ENCODE assay signal across 13 cellular contexts in the genomic region with DNA sequence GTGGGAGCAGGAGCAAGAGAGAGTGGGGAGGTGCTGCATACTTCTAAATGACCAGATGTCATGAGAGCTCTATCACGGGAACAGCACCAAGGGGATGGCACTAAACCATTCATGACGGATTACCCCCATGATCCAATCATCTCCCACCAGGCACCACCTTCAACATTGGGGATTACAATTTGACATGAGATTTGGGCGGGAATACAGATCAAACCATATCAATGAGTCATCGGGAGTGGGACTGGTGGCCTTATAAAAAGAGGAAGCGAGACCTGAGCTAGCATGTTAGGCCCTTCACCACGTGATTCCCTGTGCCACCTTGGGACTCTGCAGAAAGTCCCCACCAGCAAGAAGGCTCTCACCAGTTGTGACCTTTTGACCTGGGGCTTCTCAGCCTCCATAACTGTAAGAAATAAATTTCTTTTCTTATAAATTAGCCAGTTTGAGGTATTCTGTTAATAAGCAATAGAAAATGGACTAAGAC. TPM values are rescaled to one million over a fixed set of nuclear protein-coding genes. Genes with fewer than 3 reads are reported as not detected.
DNase-seq lines count a peak whose midpoint lies in the region; ATAC-seq lines count a peak whose summit lies in the region.
"Had no signal": no experiment of that assay in that cellular context is flagged by ENCODE, and none has a peak within 500 bp of the region (broad histone marks: within the 10 kb centered on the region; RNA-seq: fewer than 3 reads in every experiment).

No MANE protein-coding gene starts in this region.

- no peak overlapping the region for H2BK12ac ChIP-seq in trophoblast cell (ENCODE audit: low read length)

- no peak overlapping the region for H3K4ac ChIP-seq in trophoblast cell (ENCODE audit: low read depth, low read length)

- H4K8ac ChIP-seq in trophoblast cell (ENCODE audit: low read depth, low read length), result no peak overlapping the region

- H3K79me2 ChIP-seq in trophoblast cell (ENCODE audit: control insufficient read depth, insufficient read depth, low read length, poor library complexity), result no peaks in the 10 kb centered on the region

- H3K23ac ChIP-seq in trophoblast cell (ENCODE audit: low read length), result no peak overlapping the region

- H4K12ac ChIP-seq in trophoblast cell (ENCODE audit: low read depth, low read length), result no peak overlapping the region

- no peak overlapping the region for H3K18ac ChIP-seq in trophoblast cell (ENCODE audit: low read length)

- WGBS in trophoblast cell (ENCODE audit: extremely low coverage, insufficient coverage, insufficient read length), result no CpG with 5 or more reads among the region's 6 CpGs

- peak; percentile 1 to 16 for DNase-seq in trophoblast cell
- no peak for DNase-seq in stimulated activated CD8-positive, alpha-beta memory T cell treated with anti-CD3 and anti-CD28 coated beads, Interleukin-4, amount 100 ng/mL, for 48 hours
- DNase-seq in activated CD4-positive, CD25-positive, alpha-beta regulatory T cell (lab: John Stamatoyannopoulos, UW), result no peak
- DNase-seq: activated naive CD8-positive, alpha-beta T cell treated with anti-CD3 and anti-CD28 coated beads, Interleukin-2, amount 10 ng/mL, durations not matched to agents 7 days and 5 days; NCI-H1417 treated with DMSO at 0.1 percent for 48 hours; T-helper 1 cell had no signal

- no peak overlapping the region for H2BK120ac ChIP-seq in trophoblast cell (ENCODE audit: insufficient read depth, low read length, poor library complexity)

- peaks cover 24% of the 10 kb centered on the region for H3K27me3 Mint-ChIP-seq in activated T-helper 17 cell treated with anti-CD3 and anti-CD28 coated beads, Interleukin-2, amount 50 U/mL, for 72 hours

- no peak overlapping the region for H2AK5ac ChIP-seq in trophoblast cell (ENCODE audit: low read length)

- peaks cover 3% of the 10 kb centered on the region for H3K9me3 ChIP-seq in trophoblast cell (ENCODE audit: insufficient read depth, low read depth, low read length)

- H3K4me3 ChIP-seq in trophoblast cell (ENCODE audit: low read depth, low read length), result no peak overlapping the region
- H3K4me3 ChIP-seq: thoracic aorta had no signal

- H3K9me3 Mint-ChIP-seq in activated T-helper 17 cell treated with anti-CD3 and anti-CD28 coated beads, Interleukin-2, amount 50 U/mL, for 72 hours, result no peaks in the 10 kb centered on the region
- H3K9me3 Mint-ChIP-seq: activated naive CD8-positive, alpha-beta T cell treated with anti-CD3 and anti-CD28 coated beads, Interleukin-2, amount 10 ng/mL, durations not matched to agents 7 days and 5 days had no signal

- H3K4me1 Mint-ChIP-seq in activated T-helper 17 cell treated with anti-CD3 and anti-CD28 coated beads, Interleukin-2, amount 50 U/mL, for 72 hours, result no peaks in the 10 kb centered on the region
- H3K4me1 Mint-ChIP-seq: activated naive CD8-positive, alpha-beta T cell treated with anti-CD3 and anti-CD28 coated beads, Interleukin-2, amount 10 ng/mL, durations not matched to agents 7 days and 5 days had no signal

- no peak overlapping the region for H3K27ac ChIP-seq in trophoblast cell (ENCODE audit: low read depth, low read length)
- H3K27ac ChIP-seq: thoracic aorta had no signal

- H3K4me1 ChIP-seq in trophoblast cell (ENCODE audit: control insufficient read depth in 1 of 2, insufficient read depth in 2 of 2, low read length in 2 of 2), result no peaks in the 10 kb centered on the region

- ATAC-seq in GM19035 (IDR thresholded peaks at IDR 0.05; ENCODE audit: unreplicated experiment), result peak; percentile 95
- peak; percentile 97 for ATAC-seq in HG02623 (IDR thresholded peaks at IDR 0.05; ENCODE audit: unreplicated experiment)
- peak; percentile 86 for ATAC-seq in HG03565 (IDR thresholded peaks at IDR 0.05; ENCODE audit: unreplicated experiment)
- no peak for ATAC-seq in activated T-helper 17 cell treated with anti-CD3 and anti-CD28 coated beads, Interleukin-2, amount 50 U/mL, for 72 hours (replicated peaks)

- no peak overlapping the region for H2BK5ac ChIP-seq in trophoblast cell (ENCODE audit: low read depth, low read length, poor library complexity)

- H4K91ac ChIP-seq in trophoblast cell (ENCODE audit: low read depth, low read length), result no peak overlapping the region

- no peak overlapping the region for H3K4me2 ChIP-seq in trophoblast cell (ENCODE audit: low read length)

- no peaks in the 10 kb centered on the region for H3K79me1 ChIP-seq in trophoblast cell (ENCODE audit: low read length)

- no peak overlapping the region for H3K4me3 Mint-ChIP-seq in activated T-helper 17 cell treated with anti-CD3 and anti-CD28 coated beads, Interleukin-2, amount 50 U/mL, for 72 hours
- H3K4me3 Mint-ChIP-seq: activated naive CD8-positive, alpha-beta T cell treated with anti-CD3 and anti-CD28 coated beads, Interleukin-2, amount 10 ng/mL, durations not matched to agents 7 days and 5 days had no signal

- no peak overlapping the region for H3K27ac Mint-ChIP-seq in activated T-helper 17 cell treated with anti-CD3 and anti-CD28 coated beads, Interleukin-2, amount 50 U/mL, for 72 hours
- H3K27ac Mint-ChIP-seq: activated naive CD8-positive, alpha-beta T cell treated with anti-CD3 and anti-CD28 coated beads, Interleukin-2, amount 10 ng/mL, durations not matched to agents 7 days and 5 days had no signal

- no peak overlapping the region for H3K9ac ChIP-seq in trophoblast cell (ENCODE audit: low read length)

- H3K36me3 ChIP-seq in trophoblast cell (ENCODE audit: control insufficient read depth in 1 of 2, insufficient read depth in 2 of 2, low read length in 2 of 2), result no peaks in the 10 kb centered on the region
- H3K36me3 ChIP-seq: thoracic aorta had no signal

- H3K14ac ChIP-seq in trophoblast cell (ENCODE audit: low read length), result no peak overlapping the region

- H3K36me3 Mint-ChIP-seq in activated T-helper 17 cell treated with anti-CD3 and anti-CD28 coated beads, Interleukin-2, amount 50 U/mL, for 72 hours (ENCODE audit: low read depth), result no peaks in the 10 kb centered on the region
- H3K36me3 Mint-ChIP-seq: activated naive CD8-positive, alpha-beta T cell treated with anti-CD3 and anti-CD28 coated beads, Interleukin-2, amount 10 ng/mL, durations not matched to agents 7 days and 5 days had no signal

- no peak overlapping the region for H2AFZ ChIP-seq in trophoblast cell (ENCODE audit: insufficient read depth, low read length, poor library complexity)

- no peaks in the 10 kb centered on the region for H3K27me3 ChIP-seq in trophoblast cell (ENCODE audit: insufficient read depth, low read length)

RNA-seq across cellular contexts. Expression of a gene that starts 28.7 kb away (rescaled TPM):
- polyA plus RNA-seq in trophoblast cell (2013), result 0.31 and 0.40 TPM in 2 replicates
- total RNA-seq in activated T-helper 17 cell treated with anti-CD3 and anti-CD28 coated beads, Interleukin-2, amount 50 U/mL, for 72 hours, result not detected
- total RNA-seq: activated naive CD8-positive, alpha-beta T cell treated with anti-CD3 and anti-CD28 coated beads, Interleukin-2, amount 10 ng/mL, durations not matched to agents 7 days and 5 days; epithelial cell of proximal tubule; skeletal muscle tissue; thoracic aorta had no signal

RNA-seq across cellular contexts. Expression of a gene that starts 42.9 kb away (rescaled TPM):
- polyA plus RNA-seq in trophoblast cell (2013), result 31.7 and 35.2 TPM in 2 replicates
- total RNA-seq in activated T-helper 17 cell treated with anti-CD3 and anti-CD28 coated beads, Interleukin-2, amount 50 U/mL, for 72 hours, result 10 to 100 TPM; 10.1 to 15.9 TPM

RNA-seq across cellular contexts. Expression of a gene that starts 55.0 kb away (rescaled TPM):
- 0.28 and 0.33 TPM in 2 replicates for polyA plus RNA-seq in trophoblast cell (2013)
- under 1 TPM in 1 of 2 donors, not detected in 1; 0.05 TPM for total RNA-seq in activated T-helper 17 cell treated with anti-CD3 and anti-CD28 coated beads, Interleukin-2, amount 50 U/mL, for 72 hours
- total RNA-seq: activated naive CD8-positive, alpha-beta T cell treated with anti-CD3 and anti-CD28 coated beads, Interleukin-2, amount 10 ng/mL, durations not matched to agents 7 days and 5 days had no signal

Comparison
In these comparisons a context has a peak if more than half of its experiments do, and no peak if none do; other contexts are left out.
1. DNase-seq: peak in trophoblast cell (2 of 2); none in stimulated activated CD8-positive, alpha-beta memory T cell treated with anti-CD3 and anti-CD28 coated beads, Interleukin-4, amount 100 ng/mL, for 48 hours (single experiment) and activated CD4-positive, CD25-positive, alpha-beta regulatory T cell (0 of 4).